Comparison of ENCODE assay signal across 1 cellular context in the genomic region with DNA sequence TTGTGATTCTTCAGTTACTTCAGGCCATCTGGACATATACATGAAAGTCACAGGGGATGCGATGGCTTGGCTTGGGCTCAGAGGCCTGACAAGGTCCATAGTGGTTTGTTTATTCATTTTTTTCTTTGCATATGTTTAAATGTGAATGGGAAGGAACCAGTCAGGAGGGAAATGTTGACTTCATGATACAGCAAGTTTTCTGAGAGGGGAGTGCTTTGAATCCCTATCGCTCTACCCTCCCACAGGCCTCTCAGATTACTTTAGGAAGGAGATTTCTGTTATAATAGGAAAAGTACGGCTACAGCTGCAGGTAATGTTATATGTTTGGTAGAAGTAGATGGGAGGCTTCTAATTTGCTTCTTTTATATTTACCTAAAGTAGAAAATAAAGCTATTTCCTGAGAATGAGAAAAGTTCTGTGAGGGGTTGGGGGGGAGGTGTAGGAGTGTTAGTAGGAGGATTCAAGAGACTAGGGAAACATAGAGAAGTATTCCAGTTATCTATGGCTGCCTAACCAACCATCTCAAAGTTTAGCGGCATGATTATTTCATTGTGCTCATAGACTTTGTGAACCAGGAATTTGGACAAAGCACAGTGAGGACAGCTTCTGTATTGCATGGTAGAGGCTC.
TF ChIP-seq lines count a peak whose summit lies in the region.

No MANE protein-coding gene starts in this region.

TF ChIP-seq in K562, 482 proteins besides CTCF, POLR2A, EP300 and RAD21 (continued from another document):
- TF ChIP-seq, protein P1, sequence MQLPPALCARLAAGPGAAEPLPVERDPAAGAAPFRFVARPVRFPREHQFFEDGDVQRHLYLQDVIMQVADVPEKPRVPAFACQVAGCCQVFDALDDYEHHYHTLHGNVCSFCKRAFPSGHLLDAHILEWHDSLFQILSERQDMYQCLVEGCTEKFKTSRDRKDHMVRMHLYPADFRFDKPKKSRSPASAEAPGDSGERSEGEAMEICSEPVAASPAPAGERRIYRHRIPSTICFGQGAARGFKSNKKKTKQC (CRISPR knock-in tag; IDR thresholded peaks at IDR 0.05), result no peak
- TF ChIP-seq NFE2 (IDR thresholded peaks at IDR 0.05; ENCODE audit: low read depth) (peak; percentile 86), MAFF (IDR thresholded peaks at IDR 0.05; ENCODE audit: low read length) (peak; percentile 22; the same call in 1 of the 2 replicates), MAFG (tag; conservative IDR thresholded peaks at IDR 0.05) (peak; percentile 61)
